ENCODE assay signal across 21 cellular contexts in the genomic region with DNA sequence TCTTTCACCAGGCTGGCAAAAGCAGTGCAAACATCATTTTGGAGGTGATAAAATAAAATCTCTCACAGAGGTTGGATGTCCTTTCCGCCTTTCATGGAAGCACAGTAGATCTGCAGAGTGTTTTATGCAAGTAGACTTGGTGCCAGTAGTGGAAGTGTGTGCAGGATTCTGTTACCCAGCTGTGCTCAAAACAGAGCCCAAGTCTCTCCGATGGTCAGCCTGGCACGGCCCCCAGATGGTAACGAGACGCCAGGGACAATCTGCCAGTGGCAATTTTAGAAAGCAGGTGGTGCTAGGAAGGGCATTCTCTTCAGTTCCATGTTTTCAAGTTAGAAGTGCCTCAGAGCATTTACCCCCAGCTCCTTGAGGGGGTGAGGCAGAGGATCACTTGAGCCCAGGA. TPM values are rescaled to one million over a fixed set of nuclear protein-coding genes. Genes with fewer than 3 reads are reported as not detected.
DNase-seq lines count a peak whose midpoint lies in the region; ATAC-seq and TF ChIP-seq lines count a peak whose summit lies in the region.
"Had no signal": no experiment of that assay in that cellular context is flagged by ENCODE, and none has a peak within 500 bp of the region (broad histone marks: within the 10 kb centered on the region; RNA-seq: fewer than 3 reads in every experiment).

No MANE protein-coding gene starts in this region.

- no peak for DNase-seq in activated CD4-positive, alpha-beta T cell treated with anti-CD3 and anti-CD28 coated beads, Interleukin-2, amount 10 ng/mL, durations not matched to agents 24 days and 14 days
- DNase-seq in activated CD4-positive, alpha-beta T cell treated with anti-CD3 and anti-CD28 coated beads for 1 hour, result no peak
- DNase-seq in CD8-positive, alpha-beta T cell, result no peak
- DNase-seq in neural progenitor cell (ENCODE audit: low spot score), result no peak
- DNase-seq in posterior vena cava (ENCODE audit: low spot score), result no peak
- DNase-seq in esophagus squamous epithelium (lab: John Stamatoyannopoulos, UW), result no peak
- DNase-seq in A172 (ENCODE audit: low spot score), result no peak
- DNase-seq: activated gamma-delta T cell; anterior cingulate cortex; DMS79; effector memory CD8-positive, alpha-beta T cell; NCI-H1436; NCI-H2171 treated with DMSO at 0.1 percent for 48 hours; NCI-H526 treated with DMSO at 0.1 percent for 48 hours; stimulated activated CD4-positive, alpha-beta T cell treated with anti-CD3 and anti-CD28 coated beads, Interleukin-4, amount 100 ng/mL, for 24 hours had no signal

- no peak overlapping the region for H3K27ac Mint-ChIP-seq in activated CD4-positive, alpha-beta T cell treated with anti-CD3 and anti-CD28 coated beads, Interleukin-2, amount 10 ng/mL, durations not matched to agents 24 days and 14 days
- H3K27ac Mint-ChIP-seq in CD8-positive, alpha-beta T cell, result no peak overlapping the region
- H3K27ac Mint-ChIP-seq in activated T-helper 17 cell treated with anti-CD3 and anti-CD28 coated beads, Interleukin-2, amount 50 U/mL, for 72 hours, result no peak overlapping the region
- no peak overlapping the region for H3K27ac Mint-ChIP-seq in neural progenitor cell
- H3K27ac Mint-ChIP-seq: progenitor cell of endocrine pancreas had no signal

- no peaks in the 10 kb centered on the region for H4K20me1 ChIP-seq in neural progenitor cell (ENCODE audit: low read depth)

- no peak overlapping the region for H3K9ac ChIP-seq in neural progenitor cell

- WGBS in esophagus squamous epithelium, 2 donors, result 53 to 77% methylated on average over 4 to 5 of the region's 5 CpGs

- intact Hi-C loops in activated CD4-positive, alpha-beta T cell treated with anti-CD3 and anti-CD28 coated beads, Interleukin-2, amount 10 ng/mL, durations not matched to agents 24 days and 14 days (cut with micrococcal nuclease), result no loop called here
- intact Hi-C loops in CD8-positive, alpha-beta T cell (cut with DNase I, micrococcal nuclease), result loop anchor here in 1 of 2 experiments (5.0 kb wide), 1 partner anchor 936 kb away; a partner anchor contains a TSS
- intact Hi-C loops in posterior vena cava (cut with DNase I) (no loop called here), esophagus squamous epithelium (cut with DNase I) (no loop called here)

- TF ChIP-seq CTCF in CD8-positive, alpha-beta T cell (IDR thresholded peaks at IDR 0.05), result no peak
- TF ChIP-seq CTCF in neural progenitor cell (IDR thresholded peaks at IDR 0.05), result no peak
- no peak for TF ChIP-seq CTCF in esophagus squamous epithelium (IDR thresholded peaks at IDR 0.05)

- ATAC-seq in CD8-positive, alpha-beta T cell, result no peak
- ATAC-seq in activated T-helper 17 cell treated with anti-CD3 and anti-CD28 coated beads, Interleukin-2, amount 50 U/mL, for 72 hours (replicated peaks), result no peak
- ATAC-seq: effector memory CD8-positive, alpha-beta T cell; left lung had no signal

- peaks cover 16% of the 10 kb centered on the region for H3K4me1 ChIP-seq in CD8-positive, alpha-beta T cell (ENCODE audit: insufficient read depth, low read length)
- H3K4me1 ChIP-seq in neural progenitor cell, result no peaks in the 10 kb centered on the region
- H3K4me1 ChIP-seq in esophagus squamous epithelium, result peaks cover 10 to 30% (median 12%) of the 10 kb centered on the region in 3 donors

- no peaks in the 10 kb centered on the region for H3K9me3 Mint-ChIP-seq in activated CD4-positive, alpha-beta T cell treated with anti-CD3 and anti-CD28 coated beads, Interleukin-2, amount 10 ng/mL, durations not matched to agents 24 days and 14 days
- no peaks in the 10 kb centered on the region for H3K9me3 Mint-ChIP-seq in CD8-positive, alpha-beta T cell
- H3K9me3 Mint-ChIP-seq in activated T-helper 17 cell treated with anti-CD3 and anti-CD28 coated beads, Interleukin-2, amount 50 U/mL, for 72 hours, result no peaks in the 10 kb centered on the region
- H3K9me3 Mint-ChIP-seq in neural progenitor cell, result no peaks in the 10 kb centered on the region
- H3K9me3 Mint-ChIP-seq: effector memory CD8-positive, alpha-beta T cell had no signal

- no peaks in the 10 kb centered on the region for H3F3A ChIP-seq in neural progenitor cell (ENCODE audit: low read depth)

- no peak overlapping the region for H3K4me2 ChIP-seq in neural progenitor cell

- H3K4me1 Mint-ChIP-seq in activated CD4-positive, alpha-beta T cell treated with anti-CD3 and anti-CD28 coated beads, Interleukin-2, amount 10 ng/mL, durations not matched to agents 24 days and 14 days, result peaks cover 10% of the 10 kb centered on the region
- peaks cover 27% of the 10 kb centered on the region for H3K4me1 Mint-ChIP-seq in CD8-positive, alpha-beta T cell (ENCODE audit: low read depth)
- no peaks in the 10 kb centered on the region for H3K4me1 Mint-ChIP-seq in activated T-helper 17 cell treated with anti-CD3 and anti-CD28 coated beads, Interleukin-2, amount 50 U/mL, for 72 hours
- peaks cover 23% of the 10 kb centered on the region for H3K4me1 Mint-ChIP-seq in neural progenitor cell

- CTCF ChIA-PET in CD8-positive, alpha-beta T cell (lab: Charles Lee), result no interaction called here

- no peaks in the 10 kb centered on the region for H3K27me3 ChIP-seq in CD8-positive, alpha-beta T cell (ENCODE audit: insufficient read depth, low read length)
- peaks cover 13% of the 10 kb centered on the region for H3K27me3 ChIP-seq in neural progenitor cell
- H3K27me3 ChIP-seq in esophagus squamous epithelium, result peaks cover 0 to 38% (median 0%) of the 10 kb centered on the region in 4 donors

- no peaks in the 10 kb centered on the region for H3K36me3 ChIP-seq in CD8-positive, alpha-beta T cell (ENCODE audit: insufficient read depth, low read length)
- no peaks in the 10 kb centered on the region for H3K36me3 ChIP-seq in neural progenitor cell
- peaks cover 0 to 12% (median 0%) of the 10 kb centered on the region in 3 donors for H3K36me3 ChIP-seq in esophagus squamous epithelium

- H3K36me3 Mint-ChIP-seq in activated CD4-positive, alpha-beta T cell treated with anti-CD3 and anti-CD28 coated beads, Interleukin-2, amount 10 ng/mL, durations not matched to agents 24 days and 14 days (ENCODE audit: low read depth), result peaks cover 13% of the 10 kb centered on the region
- peaks cover 16% of the 10 kb centered on the region for H3K36me3 Mint-ChIP-seq in CD8-positive, alpha-beta T cell
- H3K36me3 Mint-ChIP-seq in activated T-helper 17 cell treated with anti-CD3 and anti-CD28 coated beads, Interleukin-2, amount 50 U/mL, for 72 hours (ENCODE audit: low read depth), result peaks cover 27% of the 10 kb centered on the region
- H3K36me3 Mint-ChIP-seq in neural progenitor cell, result no peaks in the 10 kb centered on the region

- no peaks in the 10 kb centered on the region for H3K9me3 ChIP-seq in CD8-positive, alpha-beta T cell (ENCODE audit: low read length)
- no peaks in the 10 kb centered on the region for H3K9me3 ChIP-seq in neural progenitor cell (ENCODE audit: low read depth)
- H3K9me3 ChIP-seq in esophagus squamous epithelium, result no peaks in the 10 kb centered on the region
- H3K9me3 ChIP-seq: left lung had no signal

- no peak overlapping the region for H3K4me3 ChIP-seq in CD8-positive, alpha-beta T cell (ENCODE audit: low read depth, low read length)
- no peak overlapping the region for H3K4me3 ChIP-seq in neural progenitor cell
- no peak overlapping the region for H3K4me3 ChIP-seq in esophagus squamous epithelium
- H3K4me3 ChIP-seq: left lung had no signal

- no peak for TF ChIP-seq POLR2A in esophagus squamous epithelium (IDR thresholded peaks at IDR 0.05)

- peaks cover 3% of the 10 kb centered on the region for H3K27me3 Mint-ChIP-seq in activated CD4-positive, alpha-beta T cell treated with anti-CD3 and anti-CD28 coated beads, Interleukin-2, amount 10 ng/mL, durations not matched to agents 24 days and 14 days
- H3K27me3 Mint-ChIP-seq in CD8-positive, alpha-beta T cell (ENCODE audit: low read depth), result peaks cover 15% of the 10 kb centered on the region
- peaks cover 11% of the 10 kb centered on the region for H3K27me3 Mint-ChIP-seq in activated T-helper 17 cell treated with anti-CD3 and anti-CD28 coated beads, Interleukin-2, amount 50 U/mL, for 72 hours
- H3K27me3 Mint-ChIP-seq in neural progenitor cell (ENCODE audit: insufficient read depth, low read depth), result peaks cover 16% of the 10 kb centered on the region

- H3K79me2 ChIP-seq in neural progenitor cell (ENCODE audit: low read depth), result peaks cover 15% of the 10 kb centered on the region

- no peak overlapping the region for H2AFZ ChIP-seq in neural progenitor cell (replicated peaks)

- POLR2A ChIA-PET in CD8-positive, alpha-beta T cell (lab: Charles Lee), result no interaction called here

- peak overlapping the region; percentile 13 for H3K4me3 Mint-ChIP-seq in activated CD4-positive, alpha-beta T cell treated with anti-CD3 and anti-CD28 coated beads, Interleukin-2, amount 10 ng/mL, durations not matched to agents 24 days and 14 days
- H3K4me3 Mint-ChIP-seq in CD8-positive, alpha-beta T cell, result peak overlapping the region; percentile 93
- peak overlapping the region; percentile 89 for H3K4me3 Mint-ChIP-seq in activated T-helper 17 cell treated with anti-CD3 and anti-CD28 coated beads, Interleukin-2, amount 50 U/mL, for 72 hours
- H3K4me3 Mint-ChIP-seq in neural progenitor cell, result peak overlapping the region; percentile 89

- H3K27ac ChIP-seq in CD8-positive, alpha-beta T cell (ENCODE audit: low read depth, low read length), result no peak overlapping the region
- H3K27ac ChIP-seq in neural progenitor cell, result no peak overlapping the region
- H3K27ac ChIP-seq in esophagus squamous epithelium, result no peak overlapping the region
- H3K27ac ChIP-seq: left lung, VCaP had no signal

RNA-seq across cellular contexts. Expression of a gene that starts 1.5 kb away (rescaled TPM):
- total RNA-seq in activated CD4-positive, alpha-beta T cell treated with anti-CD3 and anti-CD28 coated beads, Interleukin-2, amount 10 ng/mL, durations not matched to agents 24 days and 14 days, result 27.2 and 29.1 TPM in 2 replicates
- total RNA-seq in CD8-positive, alpha-beta T cell, result 1 to 10 TPM; 6.2 to 7.8 TPM
- 10 to 100 TPM; 17.1 to 19.3 TPM for total RNA-seq in activated T-helper 17 cell treated with anti-CD3 and anti-CD28 coated beads, Interleukin-2, amount 50 U/mL, for 72 hours
- 17.4 and 34.6 TPM in 2 replicates for total RNA-seq in neural progenitor cell (ENCODE audit: low replicate concordance)
- 10 to 100 TPM; 11.8 to 14.1 TPM for total RNA-seq in posterior vena cava
- 10 to 100 TPM; 10.7 to 17.7 (median 14.8) TPM for total RNA-seq in esophagus squamous epithelium
- 7.8 and 16.2 TPM in 2 replicates for total RNA-seq in A172 (2014; rRNA removed; shearing (Covaris generic))

RNA-seq across cellular contexts. Expression of a gene that starts 10.1 kb away (rescaled TPM):
- not detected in 2 replicates for total RNA-seq in activated CD4-positive, alpha-beta T cell treated with anti-CD3 and anti-CD28 coated beads, Interleukin-2, amount 10 ng/mL, durations not matched to agents 24 days and 14 days
- under 1 TPM in 1 of 2 experiments, not detected in 1; 0.16 TPM for total RNA-seq in CD8-positive, alpha-beta T cell
- not detected for total RNA-seq in activated T-helper 17 cell treated with anti-CD3 and anti-CD28 coated beads, Interleukin-2, amount 50 U/mL, for 72 hours
- not detected in 2 replicates for total RNA-seq in neural progenitor cell (ENCODE audit: low replicate concordance)
- total RNA-seq in posterior vena cava, result 10 to 100 TPM; 11.9 to 12.2 TPM
- total RNA-seq in esophagus squamous epithelium, result under 1 TPM; 0.09 to 0.57 (median 0.40) TPM
- 1.3 and 2.3 TPM in 2 replicates for total RNA-seq in A172 (2014; rRNA removed; shearing (Covaris generic))
- total RNA-seq: activated CD8-positive, alpha-beta memory T cell treated with anti-CD3 and anti-CD28 coated beads for 36 hours; progenitor cell of endocrine pancreas had no signal

RNA-seq across cellular contexts. Expression of a gene that starts 21.8 kb away (rescaled TPM):
- 0.05 TPM in 1 of 2 replicates, not detected in the other for total RNA-seq in activated CD4-positive, alpha-beta T cell treated with anti-CD3 and anti-CD28 coated beads, Interleukin-2, amount 10 ng/mL, durations not matched to agents 24 days and 14 days
- under 1 TPM in 1 of 2 experiments, not detected in 1; 0.11 TPM for total RNA-seq in CD8-positive, alpha-beta T cell
- total RNA-seq in activated T-helper 17 cell treated with anti-CD3 and anti-CD28 coated beads, Interleukin-2, amount 50 U/mL, for 72 hours, result not detected
- total RNA-seq in neural progenitor cell (ENCODE audit: low replicate concordance) (0.07 and 0.31 TPM in 2 replicates), posterior vena cava (1 to 10 TPM; 7.5 to 8.9 TPM), esophagus squamous epithelium (1 to 10 TPM in 1 of 4 donors, under 1 TPM in 2, not detected in 1; 0.13 to 1.6 (median 0.57) TPM)
- 4.6 and 7.6 TPM in 2 replicates for total RNA-seq in A172 (2014; rRNA removed; shearing (Covaris generic))
- total RNA-seq: activated CD8-positive, alpha-beta memory T cell treated with anti-CD3 and anti-CD28 coated beads for 36 hours; progenitor cell of endocrine pancreas; subcutaneous adipose tissue had no signal

RNA-seq across cellular contexts. Expression of a gene that starts 46.2 kb away (rescaled TPM):
- total RNA-seq in activated CD4-positive, alpha-beta T cell treated with anti-CD3 and anti-CD28 coated beads, Interleukin-2, amount 10 ng/mL, durations not matched to agents 24 days and 14 days, result not detected in 2 replicates
- total RNA-seq in CD8-positive, alpha-beta T cell, result not detected
- not detected for total RNA-seq in activated T-helper 17 cell treated with anti-CD3 and anti-CD28 coated beads, Interleukin-2, amount 50 U/mL, for 72 hours
- total RNA-seq in neural progenitor cell (ENCODE audit: low replicate concordance), result not detected in 2 replicates
- 1 to 10 TPM; 2.5 to 4.3 TPM for total RNA-seq in posterior vena cava
- total RNA-seq in esophagus squamous epithelium, result 1 to 10 TPM in 3 of 4 donors, under 1 TPM in 1; 0.76 to 8.6 (median 3.0) TPM
- total RNA-seq in A172 (2014; rRNA removed; shearing (Covaris generic)), result 2.1 TPM in 2 replicates
- total RNA-seq: activated CD8-positive, alpha-beta memory T cell treated with anti-CD3 and anti-CD28 coated beads for 36 hours; progenitor cell of endocrine pancreas had no signal

Comparison
In these comparisons a context has a peak if more than half of its experiments do, and no peak if none do; other contexts are left out.
1. H3K4me3 Mint-ChIP-seq: peak in every context shown above with its lines; median percentile 93 in CD8-positive, alpha-beta T cell; 89 in activated T-helper 17 cell treated with anti-CD3 and anti-CD28 coated beads, Interleukin-2, amount 50 U/mL, for 72 hours; 89 in neural progenitor cell; 13 in activated CD4-positive, alpha-beta T cell treated with anti-CD3 and anti-CD28 coated beads, Interleukin-2, amount 10 ng/mL, durations not matched to agents 24 days and 14 days.